In genomic region chr9:91089405-91090131, GRCh38 we compare ENCODE assay signal across 8 cellular contexts.
A peak's percentile ranks its signal among the peaks of the same experiment; 100 is the strongest.
DNase-seq lines count a peak whose midpoint lies in the region; ATAC-seq and TF ChIP-seq lines count a peak whose summit lies in the region.

No MANE protein-coding gene starts in this region.

- H3K9me3 Mint-ChIP-seq in activated CD4-positive, alpha-beta T cell treated with anti-CD3 and anti-CD28 coated beads, Interleukin-2, amount 10 ng/mL, durations not matched to agents 7 days and 5 days = peaks cover 22% of the 10 kb centered on the region
- peaks cover 14% of the 10 kb centered on the region for H3K9me3 Mint-ChIP-seq in nephron progenitor cell

- H3K4me3 ChIP-seq in coronary artery = no peak overlapping the region

- no peak overlapping the region for H3K27ac ChIP-seq in coronary artery

- peaks cover 35% of the 10 kb centered on the region for H3K4me1 Mint-ChIP-seq in activated CD4-positive, alpha-beta T cell treated with anti-CD3 and anti-CD28 coated beads, Interleukin-2, amount 10 ng/mL, durations not matched to agents 7 days and 5 days
- peaks cover 14% of the 10 kb centered on the region for H3K4me1 Mint-ChIP-seq in nephron progenitor cell

- no peaks in the 10 kb centered on the region for H3K27me3 Mint-ChIP-seq in activated CD4-positive, alpha-beta T cell treated with anti-CD3 and anti-CD28 coated beads, Interleukin-2, amount 10 ng/mL, durations not matched to agents 7 days and 5 days
- H3K27me3 Mint-ChIP-seq in nephron progenitor cell (ENCODE audit: low read depth, poor library complexity) = peaks cover 11% of the 10 kb centered on the region

- DNase-seq in activated CD4-positive, alpha-beta T cell treated with anti-CD3 and anti-CD28 coated beads, Interleukin-2, amount 10 ng/mL, durations not matched to agents 7 days and 5 days = peak; percentile 29
- DNase-seq in activated CD4-positive, alpha-beta T cell treated with anti-CD3 and anti-CD28 coated beads for 1 hour = no peak
- DNase-seq in NCI-H748 treated with DMSO at 0.1 percent for 48 hours (lab: John Stamatoyannopoulos, UW) = peak; percentile 19
- peak; percentile 61 for DNase-seq in coronary artery (ENCODE audit: low spot score)
- peak; percentile 44 for DNase-seq in mucosa of gallbladder (ENCODE audit: low spot score)
- DNase-seq in activated effector memory CD4-positive, alpha-beta T cell treated with Interleukin-2 at 50 U/mL for 16 hours = no peak
- no peak for DNase-seq in nephron progenitor cell

- peak overlapping the region; percentile 38 for H3K27ac Mint-ChIP-seq in activated CD4-positive, alpha-beta T cell treated with anti-CD3 and anti-CD28 coated beads, Interleukin-2, amount 10 ng/mL, durations not matched to agents 7 days and 5 days
- no peak overlapping the region for H3K27ac Mint-ChIP-seq in nephron progenitor cell

- TF ChIP-seq CTCF in coronary artery (IDR thresholded peaks at IDR 0.05) = no peak
- TF ChIP-seq CTCF in nephron progenitor cell (IDR thresholded peaks at IDR 0.05) = no peak

- ATAC-seq in HG02973 (IDR thresholded peaks at IDR 0.05; ENCODE audit: unreplicated experiment) = no peak

- peaks cover 50% of the 10 kb centered on the region for H3K36me3 Mint-ChIP-seq in activated CD4-positive, alpha-beta T cell treated with anti-CD3 and anti-CD28 coated beads, Interleukin-2, amount 10 ng/mL, durations not matched to agents 7 days and 5 days (ENCODE audit: low read depth)
- H3K36me3 Mint-ChIP-seq in nephron progenitor cell (ENCODE audit: low read depth) = no peaks in the 10 kb centered on the region

- CTCF ChIA-PET in activated CD4-positive, alpha-beta T cell treated with anti-CD3 and anti-CD28 coated beads, Interleukin-2, amount 10 ng/mL, durations not matched to agents 7 days and 5 days (lab: Charles Lee) = interaction anchor here (0.5 to 6.4 kb wide), 24 partner anchors 11 to 355 kb away, joined by 3 to 44 read pairs (median 4); no protein-coding TSS in a partner anchor

- no peak overlapping the region for H3K4me3 Mint-ChIP-seq in activated CD4-positive, alpha-beta T cell treated with anti-CD3 and anti-CD28 coated beads, Interleukin-2, amount 10 ng/mL, durations not matched to agents 7 days and 5 days
- no peak overlapping the region for H3K4me3 Mint-ChIP-seq in nephron progenitor cell

- POLR2A ChIA-PET in activated CD4-positive, alpha-beta T cell treated with anti-CD3 and anti-CD28 coated beads, Interleukin-2, amount 10 ng/mL, durations not matched to agents 7 days and 5 days (lab: Charles Lee) = no interaction called here

Comparison
In these comparisons a context has a peak if more than half of its experiments do, and no peak if none do; other contexts are left out.
1. DNase-seq: peak in activated CD4-positive, alpha-beta T cell treated with anti-CD3 and anti-CD28 coated beads, Interleukin-2, amount 10 ng/mL, durations not matched to agents 7 days and 5 days (single experiment), NCI-H748 treated with DMSO at 0.1 percent for 48 hours (single experiment), coronary artery (single experiment) and mucosa of gallbladder (single experiment); none in activated CD4-positive, alpha-beta T cell treated with anti-CD3 and anti-CD28 coated beads for 1 hour (single experiment), activated effector memory CD4-positive, alpha-beta T cell treated with Interleukin-2 at 50 U/mL for 16 hours (single experiment) and nephron progenitor cell (single experiment).